Comparison of ENCODE assay signal across 13 cellular contexts in genomic region chr12:56130876-56131275, GRCh38. TPM values are rescaled to one million over a fixed set of nuclear protein-coding genes. Genes with fewer than 3 reads are reported as not detected.
DNase-seq lines count a peak whose midpoint lies in the region; ATAC-seq and TF ChIP-seq lines count a peak whose summit lies in the region.
"Had no signal": no experiment of that assay in that cellular context is flagged by ENCODE, and none has a peak within 500 bp of the region (broad histone marks: within the 10 kb centered on the region; RNA-seq: fewer than 3 reads in every experiment).

No MANE protein-coding gene starts in this region.

- peak overlapping the region in 2 of 5 donors; percentile 12 to 50 for H3K9ac ChIP-seq in subcutaneous abdominal adipose tissue (ENCODE audit: low read length in 5 of 5)

- no peak for ATAC-seq in WTC11
- no peak for ATAC-seq in gastroesophageal sphincter
- ATAC-seq: heart left ventricle had no signal

- no peaks in the 10 kb centered on the region for H3K9me3 ChIP-seq in gastroesophageal sphincter
- H3K9me3 ChIP-seq in subcutaneous abdominal adipose tissue (ENCODE audit: control insufficient read depth in 5 of 5, low read length in 5 of 5) = no peaks in the 10 kb centered on the region
- no peaks in the 10 kb centered on the region for H3K9me3 ChIP-seq in testis
- H3K9me3 ChIP-seq: heart left ventricle had no signal

- 89% methylated on average over 3 of the region's 4 CpGs; no CpG with 5 or more reads in 1 of the 2 donors for WGBS in gastroesophageal sphincter (ENCODE audit: low coverage in 1 of 2), 2 donors
- WGBS in testis, 2 donors = 81 to 85% methylated on average over 4 of the region's 4 CpGs

- H3K27me3 ChIP-seq in gastroesophageal sphincter (no peaks in the 10 kb centered on the region), subcutaneous abdominal adipose tissue (ENCODE audit: control insufficient read depth in 5 of 5, insufficient read depth in 4 of 5, low read length in 5 of 5) (no peaks in the 10 kb centered on the region), testis (no peaks in the 10 kb centered on the region)
- H3K27me3 ChIP-seq: brain microvascular endothelial cell, heart left ventricle had no signal

- peaks cover 63% of the 10 kb centered on the region for H3K4me1 Mint-ChIP-seq in activated T-cell treated with anti-CD3 and anti-CD28 coated beads, Interleukin-2, amount 50 U/mL, for 24 hours (ENCODE audit: low read depth)
- peaks cover 29% of the 10 kb centered on the region for H3K4me1 Mint-ChIP-seq in WTC11

- POLR2A ChIA-PET in WTC11 (lab: Charles Lee) = interaction anchor here (5.3 kb wide), 1 partner anchor 30 kb away, joined by 104 read pairs; the partner anchor contains the start of gene MYL6

- peaks cover 75% of the 10 kb centered on the region for H3K36me3 Mint-ChIP-seq in activated T-cell treated with anti-CD3 and anti-CD28 coated beads, Interleukin-2, amount 50 U/mL, for 24 hours (ENCODE audit: low read depth)
- H3K36me3 Mint-ChIP-seq in WTC11 = peaks cover 46% of the 10 kb centered on the region

- H3K4me3 ChIP-seq in gastroesophageal sphincter (no peak overlapping the region), subcutaneous abdominal adipose tissue (ENCODE audit: low read depth in 1 of 5, low read length in 5 of 5) (no peak overlapping the region), testis (no peak overlapping the region)

- peak overlapping the region; percentile 98 for H3K27ac Mint-ChIP-seq in activated T-cell treated with anti-CD3 and anti-CD28 coated beads, Interleukin-2, amount 50 U/mL, for 24 hours
- no peak overlapping the region; the same call in 1 of the 2 replicates for H3K27ac Mint-ChIP-seq in WTC11

- TF ChIP-seq POLR2A in gastroesophageal sphincter (IDR thresholded peaks at IDR 0.05) = no peak
- TF ChIP-seq POLR2A in testis (IDR thresholded peaks at IDR 0.05) = no peak

- no peak for TF ChIP-seq EP300 in gastroesophageal sphincter (IDR thresholded peaks at IDR 0.05)

- peaks cover 7 to 35% (median 14%) of the 10 kb centered on the region in 3 donors for H3K4me1 ChIP-seq in gastroesophageal sphincter
- H3K4me1 ChIP-seq in subcutaneous abdominal adipose tissue (ENCODE audit: control insufficient read depth in 5 of 5, insufficient read depth in 5 of 5, low read length in 5 of 5) = peaks cover 18 to 53% (median 43%) of the 10 kb centered on the region in 5 donors
- peaks cover 25% of the 10 kb centered on the region for H3K4me1 ChIP-seq in testis

- peak overlapping the region; percentile 91 for H3K4me3 Mint-ChIP-seq in activated T-cell treated with anti-CD3 and anti-CD28 coated beads, Interleukin-2, amount 50 U/mL, for 24 hours
- H3K4me3 Mint-ChIP-seq in WTC11 = peak overlapping the region; percentile 98; the same call in 1 of the 2 replicates

- H3K36me3 ChIP-seq in gastroesophageal sphincter (peaks cover 0 to 58% of the 10 kb centered on the region in 2 donors), subcutaneous abdominal adipose tissue (ENCODE audit: control insufficient read depth in 5 of 5, insufficient read depth in 5 of 5, low read length in 5 of 5) (peaks cover 6 to 55% (median 53%) of the 10 kb centered on the region in 5 donors), testis (ENCODE audit: low read depth, missing control alignments) (no peaks in the 10 kb centered on the region)

- no peak for DNase-seq in activated T-cell treated with anti-CD3 and anti-CD28 coated beads, Interleukin-2, amount 50 U/mL, for 24 hours
- no peak for DNase-seq in activated T-cell treated with anti-CD3 and anti-CD28 coated beads, Interleukin-2, amount 50 U/mL, for 48 hours
- DNase-seq in WTC11 (ENCODE audit: low spot score) = no peak
- DNase-seq in stimulated activated naive CD4-positive, alpha-beta T cell (lab: John Stamatoyannopoulos, UW) = no peak
- no peak for DNase-seq in SW 1271 (lab: John Stamatoyannopoulos, UW)
- DNase-seq in testis = no peak
- DNase-seq: brain microvascular endothelial cell, DMS53, heart left ventricle, NCI-H1105, NCI-H226 had no signal

- H3K27me3 Mint-ChIP-seq in activated T-cell treated with anti-CD3 and anti-CD28 coated beads, Interleukin-2, amount 50 U/mL, for 24 hours = no peaks in the 10 kb centered on the region
- H3K27me3 Mint-ChIP-seq in WTC11 (ENCODE audit: low read depth) = no peaks in the 10 kb centered on the region; the same call in 1 of the 2 replicates

- intact Hi-C loops in testis (cut with DNase I; ENCODE audit: low total_unique reads) = no loop called here

- H3K27ac ChIP-seq in gastroesophageal sphincter (peak overlapping the region; percentile 90 to 100 (median 97)), subcutaneous abdominal adipose tissue (ENCODE audit: low read depth, low read length) (peak overlapping the region; percentile 95), testis (no peak overlapping the region)
- H3K27ac ChIP-seq: brain microvascular endothelial cell had no signal

- CTCF ChIA-PET in WTC11 (lab: Charles Lee) = no interaction called here

- no peaks in the 10 kb centered on the region for H3K9me3 Mint-ChIP-seq in activated T-cell treated with anti-CD3 and anti-CD28 coated beads, Interleukin-2, amount 50 U/mL, for 24 hours
- H3K9me3 Mint-ChIP-seq in WTC11 = no peaks in the 10 kb centered on the region

- TF ChIP-seq CTCF in WTC11 (IDR thresholded peaks at IDR 0.05) (no peak), gastroesophageal sphincter (IDR thresholded peaks at IDR 0.05) (no peak), testis (IDR thresholded peaks at IDR 0.05) (no peak)

TF ChIP-seq in WTC11, 78 proteins besides CTCF, POLR2A, EP300 and RAD21 (continues in another document):
- TF ChIP-seq GRHL2 (CRISPR knock-in tag; IDR thresholded peaks at IDR 0.05; ENCODE audit: insufficient replicate concordance, severe bottlenecking) (no peak), ZBTB43 (CRISPR knock-in tag; IDR thresholded peaks at IDR 0.05) (no peak), ZNF512 (CRISPR knock-in tag; IDR thresholded peaks at IDR 0.05; ENCODE audit: borderline replicate concordance) (no peak), JUN (CRISPR knock-in tag; IDR thresholded peaks at IDR 0.05) (no peak), ZNF671 (CRISPR knock-in tag; IDR thresholded peaks at IDR 0.05) (no peak), HMGA2 (CRISPR knock-in tag; IDR thresholded peaks at IDR 0.05) (no peak)
- TF ChIP-seq, protein P1, sequence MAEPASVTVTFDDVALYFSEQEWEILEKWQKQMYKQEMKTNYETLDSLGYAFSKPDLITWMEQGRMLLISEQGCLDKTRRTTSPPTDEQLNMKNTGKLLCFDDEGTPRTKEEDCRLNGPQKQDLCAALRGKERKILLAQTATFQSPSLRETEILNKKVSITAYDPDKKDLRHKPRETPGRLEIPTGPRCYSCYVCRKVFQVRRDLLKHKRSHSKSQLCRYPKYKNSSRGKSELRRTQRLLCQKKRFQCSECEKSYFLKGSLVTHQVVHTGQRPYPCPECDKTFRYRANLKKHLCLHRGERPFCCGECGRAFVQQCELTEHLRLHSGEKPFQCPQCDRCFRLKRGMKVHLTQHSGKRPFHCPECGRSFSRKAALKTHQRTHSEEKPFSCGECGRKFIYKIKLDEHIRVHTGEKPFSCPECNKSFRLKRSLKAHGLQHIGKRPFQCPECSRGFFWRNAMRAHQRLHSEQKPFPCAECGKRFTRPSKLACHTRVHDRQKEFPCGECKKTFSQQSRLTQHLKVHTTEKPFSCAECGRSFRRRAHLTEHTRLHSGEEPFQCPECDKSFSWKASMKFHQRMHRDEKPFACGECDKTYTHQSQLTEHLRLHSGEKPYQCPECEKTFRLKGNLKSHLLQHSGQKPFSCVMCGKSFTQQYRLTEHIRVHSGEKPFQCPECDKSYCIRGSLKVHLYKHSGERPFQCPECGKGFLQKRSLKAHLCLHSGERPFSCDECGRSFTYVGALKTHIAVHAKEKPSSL (CRISPR knock-in tag; conservative IDR thresholded peaks at IDR 0.05) = no peak

RNA-seq across cellular contexts. Expression of gene ESYT1, which starts 2.8 kb away (rescaled TPM):
- total RNA-seq in WTC11 (2021) (77.7 to 80.8 TPM (median 80.1 TPM) in 3 replicates), gastroesophageal sphincter (100 to 1,000 TPM; 128 to 234 (median 167) TPM), testis (10 to 100 TPM; 72.0 to 99.8 TPM)
- polyA plus RNA-seq in testis (ENCODE audit: insufficient read depth, low read depth, low replicate concordance) = 50.8 TPM

RNA-seq across cellular contexts. Expression of gene ZC3H10, which starts 12.8 kb away (rescaled TPM):
- total RNA-seq in WTC11 (2021) = 11.3 to 13.6 TPM (median 13.1 TPM) in 3 replicates
- 1 to 10 TPM; 5.0 to 7.4 (median 5.8) TPM for total RNA-seq in gastroesophageal sphincter
- total RNA-seq in testis = 10 to 100 TPM; 16.2 to 20.6 TPM
- polyA plus RNA-seq in testis (ENCODE audit: insufficient read depth, low read depth, low replicate concordance) = 12.4 TPM

RNA-seq across cellular contexts. Expression of gene RPL41, which starts 14.4 kb away (rescaled TPM):
- total RNA-seq in WTC11 (2021) = 4,004 to 4,366 TPM (median 4,314 TPM) in 3 replicates
- 1,000 to 10,000 TPM; 1,487 to 4,346 (median 2,874) TPM for total RNA-seq in gastroesophageal sphincter
- 1,000 to 10,000 TPM; 1,066 to 1,985 TPM for total RNA-seq in testis
- polyA plus RNA-seq in testis (ENCODE audit: insufficient read depth, low read depth, low replicate concordance) = 2,323 TPM

RNA-seq across cellular contexts. Expression of gene MYL6B, which starts 21.5 kb away (rescaled TPM):
- 171 to 180 TPM (median 173 TPM) in 3 replicates for total RNA-seq in WTC11 (2021)
- total RNA-seq in gastroesophageal sphincter = 10 to 100 TPM; 14.3 to 57.9 (median 28.0) TPM
- total RNA-seq in testis = 100 to 1,000 TPM; 229 to 428 TPM
- 480 TPM for polyA plus RNA-seq in testis (ENCODE audit: insufficient read depth, low read depth, low replicate concordance)

RNA-seq across cellular contexts. Expression of gene PA2G4, which starts 26.5 kb away (rescaled TPM):
- total RNA-seq in WTC11 (2021) = 198 to 249 TPM (median 199 TPM) in 3 replicates
- total RNA-seq in gastroesophageal sphincter = 100 to 1,000 TPM in 3 of 4 donors, 10 to 100 TPM in 1; 99.4 to 115 (median 110) TPM
- total RNA-seq in testis = 10 to 100 TPM; 61.0 to 81.4 TPM
- 190 TPM for polyA plus RNA-seq in testis (ENCODE audit: insufficient read depth, low read depth, low replicate concordance)

Comparison
In these comparisons a context has a peak if more than half of its experiments do, and no peak if none do; other contexts are left out.
1. H3K27ac ChIP-seq: peak in gastroesophageal sphincter (4 of 4) and subcutaneous abdominal adipose tissue (single experiment); none in testis (0 of 2).